ENCODE assay signal across 8 cellular contexts in the genomic region with DNA sequence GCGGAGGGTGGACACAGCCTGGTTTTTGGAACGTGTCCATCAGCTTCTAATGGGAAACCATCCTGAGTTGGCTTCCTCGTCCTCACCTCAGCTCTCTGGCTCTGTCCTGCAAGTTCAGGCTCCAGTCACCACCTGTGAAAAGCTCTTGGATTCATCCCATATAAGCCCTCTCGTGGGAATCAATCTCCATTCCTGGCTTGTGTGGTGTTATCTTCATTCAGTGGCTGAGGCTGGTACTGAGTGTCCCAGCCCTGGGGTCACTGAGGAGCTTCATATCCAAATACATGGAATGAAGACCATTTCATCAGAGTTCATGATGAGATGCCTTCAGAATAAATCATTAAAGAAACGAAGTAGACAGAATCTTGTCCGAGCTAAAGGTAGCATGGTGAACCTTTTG.
"Had no signal": no experiment of that assay in that cellular context is flagged by ENCODE, and none has a peak within 500 bp of the region (broad histone marks: within the 10 kb centered on the region; RNA-seq: fewer than 3 reads in every experiment).

No MANE protein-coding gene starts in this region.

- DNase-seq: GM23248, GOT3, H7, HFFc6, IMR-90 had no signal

- H3K4me3 ChIP-seq: GM23248, HAP-1, K562 had no signal

- H3K9me3 ChIP-seq: HAP-1 had no signal

- ATAC-seq: HCT116, K562 had no signal

- H3K27ac ChIP-seq: GM23248 had no signal

- H3K4me1 ChIP-seq: HAP-1 had no signal

- H3K36me3 ChIP-seq: HAP-1 had no signal
